ENCODE assay signal across 8 cellular contexts in genomic region chr16:56988161-56988947, GRCh38. TPM values are rescaled to one million over a fixed set of nuclear protein-coding genes. Genes with fewer than 3 reads are reported as not detected.
DNase-seq lines count a peak whose midpoint lies in the region; ATAC-seq and FAIRE-seq lines count a peak whose summit lies in the region.

No MANE protein-coding gene starts in this region.

- H3K27ac Mint-ChIP-seq in activated CD8-positive, alpha-beta T cell treated with anti-CD3 and anti-CD28 coated beads, Interleukin-2, amount 10 ng/mL, durations not matched to agents 7 days and 5 days: peak overlapping the region; percentile 99
- peak overlapping the region; percentile 99 for H3K27ac Mint-ChIP-seq in stimulated activated memory B cell treated with anti-CD40 and anti-IgM and Interleukin-4, amounts not matched to agents 10 μg/mL and 1 μg/mL and 100 μg/mL, for 72 hours

- no peak for ATAC-seq in activated CD8-positive, alpha-beta T cell treated with anti-CD3 and anti-CD28 coated beads, Interleukin-2, amount 10 ng/mL, durations not matched to agents 7 days and 5 days
- ATAC-seq in stimulated activated memory B cell treated with anti-CD40 and anti-IgM and Interleukin-4, amounts not matched to agents 10 μg/mL and 1 μg/mL and 100 μg/mL, for 72 hours: no peak
- no peak for ATAC-seq in GM21786 (IDR thresholded peaks at IDR 0.05; ENCODE audit: unreplicated experiment)
- ATAC-seq in esophagus mucosa: no peak

- FAIRE-seq in GM18507 (lab: Jason Lieb, UNC): peak; percentile 44

- CTCF ChIA-PET in activated CD8-positive, alpha-beta T cell treated with anti-CD3 and anti-CD28 coated beads, Interleukin-2, amount 10 ng/mL, durations not matched to agents 7 days and 5 days (lab: Charles Lee): interaction anchor here (1.1 to 8.5 kb wide), 7 partner anchors 22 to 57 kb away, joined by 3 to 107 read pairs (median 6); no protein-coding TSS in a partner anchor

- DNase-seq in GM18507 (ENCODE audit: extremely low spot score, insufficient read length, low read depth) (no peak), hepatic stellate cell (ENCODE audit: low spot score) (peak; percentile 61), superior temporal gyrus (ENCODE audit: extremely low spot score) (no peak), foreskin melanocyte (no peak)
- DNase-seq in activated CD8-positive, alpha-beta T cell treated with anti-CD3 and anti-CD28 coated beads, Interleukin-2, amount 10 ng/mL, durations not matched to agents 7 days and 5 days: no peak

- peaks cover 80% of the 10 kb centered on the region for H3K36me3 Mint-ChIP-seq in activated CD8-positive, alpha-beta T cell treated with anti-CD3 and anti-CD28 coated beads, Interleukin-2, amount 10 ng/mL, durations not matched to agents 7 days and 5 days (ENCODE audit: low read depth)
- peaks cover 50% of the 10 kb centered on the region for H3K36me3 Mint-ChIP-seq in stimulated activated memory B cell treated with anti-CD40 and anti-IgM and Interleukin-4, amounts not matched to agents 10 μg/mL and 1 μg/mL and 100 μg/mL, for 72 hours

- H3K4me3 Mint-ChIP-seq in activated CD8-positive, alpha-beta T cell treated with anti-CD3 and anti-CD28 coated beads, Interleukin-2, amount 10 ng/mL, durations not matched to agents 7 days and 5 days: peak overlapping the region; percentile 100
- peak overlapping the region; percentile 95 for H3K4me3 Mint-ChIP-seq in stimulated activated memory B cell treated with anti-CD40 and anti-IgM and Interleukin-4, amounts not matched to agents 10 μg/mL and 1 μg/mL and 100 μg/mL, for 72 hours

- H3K9me3 Mint-ChIP-seq in activated CD8-positive, alpha-beta T cell treated with anti-CD3 and anti-CD28 coated beads, Interleukin-2, amount 10 ng/mL, durations not matched to agents 7 days and 5 days (ENCODE audit: insufficient read depth): no peaks in the 10 kb centered on the region
- H3K9me3 Mint-ChIP-seq in stimulated activated memory B cell treated with anti-CD40 and anti-IgM and Interleukin-4, amounts not matched to agents 10 μg/mL and 1 μg/mL and 100 μg/mL, for 72 hours: no peaks in the 10 kb centered on the region

- POLR2A ChIA-PET in activated CD8-positive, alpha-beta T cell treated with anti-CD3 and anti-CD28 coated beads, Interleukin-2, amount 10 ng/mL, durations not matched to agents 7 days and 5 days (lab: Charles Lee): interaction anchor here (0.8 to 4.6 kb wide), 17 partner anchors 8 to 57 kb away, joined by 3 to 87 read pairs (median 8); no protein-coding TSS in a partner anchor

- no peaks in the 10 kb centered on the region for H3K27me3 Mint-ChIP-seq in activated CD8-positive, alpha-beta T cell treated with anti-CD3 and anti-CD28 coated beads, Interleukin-2, amount 10 ng/mL, durations not matched to agents 7 days and 5 days (ENCODE audit: low read depth)
- H3K27me3 Mint-ChIP-seq in stimulated activated memory B cell treated with anti-CD40 and anti-IgM and Interleukin-4, amounts not matched to agents 10 μg/mL and 1 μg/mL and 100 μg/mL, for 72 hours: no peaks in the 10 kb centered on the region

- H3K4me1 Mint-ChIP-seq in activated CD8-positive, alpha-beta T cell treated with anti-CD3 and anti-CD28 coated beads, Interleukin-2, amount 10 ng/mL, durations not matched to agents 7 days and 5 days (ENCODE audit: low read depth): peaks cover 61% of the 10 kb centered on the region
- peaks cover 82% of the 10 kb centered on the region for H3K4me1 Mint-ChIP-seq in stimulated activated memory B cell treated with anti-CD40 and anti-IgM and Interleukin-4, amounts not matched to agents 10 μg/mL and 1 μg/mL and 100 μg/mL, for 72 hours

RNA-seq across cellular contexts. Expression of gene NLRC5, which starts 1.0 kb away (rescaled TPM):
- 100 to 1,000 TPM; 280 to 291 TPM for total RNA-seq in activated CD8-positive, alpha-beta T cell treated with anti-CD3 and anti-CD28 coated beads, Interleukin-2, amount 10 ng/mL, durations not matched to agents 7 days and 5 days
- total RNA-seq in esophagus mucosa: 13.0 TPM

RNA-seq across cellular contexts. Expression of gene CETP, which starts 26.6 kb away (rescaled TPM):
- total RNA-seq in activated CD8-positive, alpha-beta T cell treated with anti-CD3 and anti-CD28 coated beads, Interleukin-2, amount 10 ng/mL, durations not matched to agents 7 days and 5 days: not detected
- total RNA-seq in esophagus mucosa: not detected

RNA-seq across cellular contexts. Expression of gene HERPUD1, which starts 56.4 kb away (rescaled TPM):
- 10 to 100 TPM; 88.2 to 95.2 TPM for total RNA-seq in activated CD8-positive, alpha-beta T cell treated with anti-CD3 and anti-CD28 coated beads, Interleukin-2, amount 10 ng/mL, durations not matched to agents 7 days and 5 days
- total RNA-seq in esophagus mucosa: 63.9 TPM

Comparison
In these comparisons a context has a peak if more than half of its experiments do, and no peak if none do; other contexts are left out.
1. RNA of gene NLRC5, which starts 1.0 kb away (total RNA-seq): 280 to 291 TPM in activated CD8-positive, alpha-beta T cell treated with anti-CD3 and anti-CD28 coated beads, Interleukin-2, amount 10 ng/mL, durations not matched to agents 7 days and 5 days; 13.0 TPM in esophagus mucosa (single experiment); every median in the first group is over 10 times any median in the second.